ENCODE assay signal across 9 cellular contexts in the genomic region with DNA sequence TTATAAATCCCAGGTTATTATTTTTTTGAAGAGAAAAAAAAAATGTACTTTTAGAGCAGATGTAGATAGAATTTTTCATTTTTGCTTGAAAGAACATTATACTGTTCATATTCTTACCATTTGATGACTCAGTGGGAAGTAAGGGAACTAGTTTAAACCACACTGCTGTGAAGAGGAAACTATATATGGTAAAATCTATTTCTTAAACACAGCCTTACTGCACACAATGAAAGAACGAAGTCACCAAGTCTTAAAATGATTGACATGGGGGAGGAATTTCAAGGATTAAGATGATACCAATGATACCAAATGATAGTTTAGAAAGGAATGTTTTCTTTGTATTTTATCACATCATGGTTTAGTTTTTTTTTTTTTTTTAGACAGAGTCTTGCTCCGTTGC. TPM values are rescaled to one million over a fixed set of nuclear protein-coding genes. Genes with fewer than 3 reads are reported as not detected.
DNase-seq lines count a peak whose midpoint lies in the region; ATAC-seq and TF ChIP-seq lines count a peak whose summit lies in the region.
"Had no signal": no experiment of that assay in that cellular context is flagged by ENCODE, and none has a peak within 500 bp of the region (broad histone marks: within the 10 kb centered on the region; RNA-seq: fewer than 3 reads in every experiment).

No MANE protein-coding gene starts in this region.

- H3K27me3 Mint-ChIP-seq in HFFc6 (ENCODE audit: insufficient read depth) (peaks cover under 1% of the 10 kb centered on the region; the same call in 1 of the 2 replicates), activated B cell treated with CpG ODN at 0.5 μM for 24 hours (no peaks in the 10 kb centered on the region), immature natural killer cell (ENCODE audit: low read depth in 3 of 3) (peaks cover 5 to 15% (median 6%) of the 10 kb centered on the region in 3 donors)

- H3K27ac Mint-ChIP-seq in HFFc6: peak overlapping the region; percentile 77
- H3K27ac Mint-ChIP-seq in activated B cell treated with CpG ODN at 0.5 μM for 24 hours: peak overlapping the region; percentile 77
- H3K27ac Mint-ChIP-seq in immature natural killer cell: peak overlapping the region; percentile 36 to 90 (median 60)

- H3K4me1 Mint-ChIP-seq in HFFc6 (ENCODE audit: low read depth): peaks cover 46% of the 10 kb centered on the region
- H3K4me1 Mint-ChIP-seq in activated B cell treated with CpG ODN at 0.5 μM for 24 hours: peaks cover 75% of the 10 kb centered on the region
- H3K4me1 Mint-ChIP-seq in immature natural killer cell: peaks cover 76 to 86% of the 10 kb centered on the region in 2 donors

- CTCF ChIA-PET in activated B cell treated with CpG ODN at 0.5 μM for 24 hours (lab: Charles Lee): interaction anchor here (0.7 kb wide), 1 partner anchor 323 kb away, joined by 3 read pairs; no protein-coding TSS in a partner anchor

- H3K9me3 Mint-ChIP-seq in HFFc6: peaks cover 4% of the 10 kb centered on the region; the same call in 1 of the 2 replicates
- H3K9me3 Mint-ChIP-seq in activated B cell treated with CpG ODN at 0.5 μM for 24 hours: no peaks in the 10 kb centered on the region
- H3K9me3 Mint-ChIP-seq in immature natural killer cell: no peaks in the 10 kb centered on the region

- POLR2A ChIA-PET in activated B cell treated with CpG ODN at 0.5 μM for 24 hours (lab: Charles Lee): interaction anchor here (0.7 kb wide), 1 partner anchor 182 kb away, joined by 5 read pairs; no protein-coding TSS in a partner anchor

- H3K36me3 Mint-ChIP-seq in HFFc6 (ENCODE audit: low read depth) (peaks cover 36% of the 10 kb centered on the region), activated B cell treated with CpG ODN at 0.5 μM for 24 hours (ENCODE audit: low read depth) (peaks cover 37% of the 10 kb centered on the region), immature natural killer cell (peaks cover 0 to 4% (median 3%) of the 10 kb centered on the region in 3 donors)

- peak; percentile 5 for DNase-seq in Ammon's horn (ENCODE audit: low spot score)
- DNase-seq in HFFc6: peak; percentile 71
- DNase-seq in activated B cell treated with CpG ODN at 0.5 μM for 24 hours: no peak
- no peak for DNase-seq in immature natural killer cell
- DNase-seq in cerebellar cortex (ENCODE audit: low spot score): no peak
- DNase-seq in cardiac septum (ENCODE audit: low spot score): no peak
- DNase-seq: midbrain had no signal

- TF ChIP-seq CTCF in HFFc6 (IDR thresholded peaks at IDR 0.05) (no peak), activated B cell treated with CpG ODN at 0.5 μM for 24 hours (IDR thresholded peaks at IDR 0.05) (no peak)

- TF ChIP-seq POLR2A in GM18505 (IDR thresholded peaks at IDR 0.05; ENCODE audit: borderline replicate concordance, extremely low read depth, insufficient read depth, insufficient read length): no peak

- H3K4me3 Mint-ChIP-seq in HFFc6 (peak overlapping the region; percentile 51), activated B cell treated with CpG ODN at 0.5 μM for 24 hours (peak overlapping the region; percentile 50), immature natural killer cell (peak overlapping the region; percentile 7 to 74 (median 45))

- intact Hi-C loops in activated B cell treated with CpG ODN at 0.5 μM for 24 hours (cut with micrococcal nuclease) (loop anchor here (1.0 kb wide), 1 partner anchor 8 kb away; no protein-coding TSS in a partner anchor), cardiac septum (cut with DNase I) (no loop called here)

- peak; percentile 15 for ATAC-seq in activated B cell treated with CpG ODN at 0.5 μM for 24 hours (ENCODE audit: low read depth)
- no peak for ATAC-seq in GM18505 (IDR thresholded peaks at IDR 0.05; ENCODE audit: unreplicated experiment)
- ATAC-seq in HG02870 (IDR thresholded peaks at IDR 0.05; ENCODE audit: unreplicated experiment): no peak

RNA-seq across cellular contexts. Expression of gene ACTR2, which starts 5.0 kb away (rescaled TPM):
- 100 to 1,000 TPM; 412 to 450 (median 427) TPM for total RNA-seq in HFFc6 (2021; fragmentation: NEBNext Ultra II Directional; extraction: Animal tissue kit (Norgen Biotek cat#: 25700))
- total RNA-seq in activated B cell treated with CpG ODN at 0.5 μM for 24 hours: 484 and 493 TPM in 2 replicates
- polyA plus RNA-seq in immature natural killer cell: 100 to 1,000 TPM; 292 to 478 (median 422) TPM
- total RNA-seq in cardiac septum: 110 TPM

Comparison
In these comparisons a context has a peak if more than half of its experiments do, and no peak if none do; other contexts are left out.
1. DNase-seq: peak in Ammon's horn (single experiment) and HFFc6 (single experiment); none in activated B cell treated with CpG ODN at 0.5 μM for 24 hours (single experiment), immature natural killer cell (0 of 3), cerebellar cortex (single experiment) and cardiac septum (single experiment).
2. Peak in every context shown above with its lines, with median percentiles within 50 percentile points of each other: H3K27ac Mint-ChIP-seq and H3K4me3 Mint-ChIP-seq.